Comparison of ENCODE assay signal across 8 cellular contexts in genomic region chr21:42496839-42497202, GRCh38. TPM values are rescaled to one million over a fixed set of nuclear protein-coding genes. Genes with fewer than 3 reads are reported as not detected.
DNase-seq lines count a peak whose midpoint lies in the region; ATAC-seq and TF ChIP-seq lines count a peak whose summit lies in the region.

No MANE protein-coding gene starts in this region.

- 20% methylated on average over 19 of the region's 19 CpGs for WGBS in right cardiac atrium

- peak overlapping the region; percentile 78 for H3K27ac Mint-ChIP-seq in activated CD4-positive, alpha-beta T cell treated with anti-CD3 and anti-CD28 coated beads, Interleukin-2, amount 10 ng/mL, durations not matched to agents 7 days and 5 days
- peak overlapping the region; percentile 44 for H3K27ac Mint-ChIP-seq in activated CD8-positive, alpha-beta T cell treated with anti-CD3 and anti-CD28 coated beads for 36 hours

- H3K4me1 ChIP-seq in right cardiac atrium (ENCODE audit: control insufficient read depth, insufficient read depth, low read length) (no peaks in the 10 kb centered on the region), skeletal muscle tissue (ENCODE audit: control insufficient read depth in 3 of 3, insufficient read depth in 3 of 3, low read length in 3 of 3) (peaks cover 12 to 16% (median 13%) of the 10 kb centered on the region in 3 donors)

- CTCF ChIA-PET in activated CD4-positive, alpha-beta T cell treated with anti-CD3 and anti-CD28 coated beads, Interleukin-2, amount 10 ng/mL, durations not matched to agents 7 days and 5 days (lab: Charles Lee), result interaction anchor here (0.6 to 1.3 kb wide), 4 partner anchors 18 to 1895 kb away, joined by 3 to 4 read pairs (median 4); no protein-coding TSS in a partner anchor
- CTCF ChIA-PET in activated CD8-positive, alpha-beta T cell treated with anti-CD3 and anti-CD28 coated beads for 36 hours (lab: Charles Lee), result interaction anchor here (1.2 to 1.5 kb wide), 2 partner anchors 9 to 30 kb away, joined by 3 to 4 read pairs; no protein-coding TSS in a partner anchor

- POLR2A ChIA-PET in activated CD4-positive, alpha-beta T cell treated with anti-CD3 and anti-CD28 coated beads, Interleukin-2, amount 10 ng/mL, durations not matched to agents 7 days and 5 days (lab: Charles Lee), result no interaction called here
- POLR2A ChIA-PET in activated CD8-positive, alpha-beta T cell treated with anti-CD3 and anti-CD28 coated beads for 36 hours (lab: Charles Lee), result interaction anchor here (0.6 to 1.2 kb wide), 7 partner anchors 9 to 261 kb away, joined by 3 to 5 read pairs (median 3); no protein-coding TSS in a partner anchor

- intact Hi-C loops in activated CD8-positive, alpha-beta T cell treated with anti-CD3 and anti-CD28 coated beads for 36 hours (cut with micrococcal nuclease), result no loop called here
- intact Hi-C loops in right cardiac atrium (cut with DNase I), result no loop called here

- H3K4me3 ChIP-seq in right cardiac atrium (ENCODE audit: low read length), result peak overlapping the region; percentile 57
- peak overlapping the region; percentile 83 to 89 (median 86) for H3K4me3 ChIP-seq in skeletal muscle tissue (ENCODE audit: low read length in 3 of 3)

- H3K27ac ChIP-seq in right cardiac atrium (ENCODE audit: low read length) (peak overlapping the region; percentile 21), skeletal muscle tissue (ENCODE audit: low read depth, low read length) (peak overlapping the region; percentile 87)

- no peak for TF ChIP-seq CTCF in activated CD8-positive, alpha-beta T cell treated with anti-CD3 and anti-CD28 coated beads for 36 hours (IDR thresholded peaks at IDR 0.05)

- H3K36me3 ChIP-seq in skeletal muscle tissue (ENCODE audit: control insufficient read depth in 3 of 3, insufficient read depth in 3 of 3, low read length in 3 of 3), result no peaks in the 10 kb centered on the region

- peak overlapping the region; percentile 84 for H3K4me3 Mint-ChIP-seq in activated CD4-positive, alpha-beta T cell treated with anti-CD3 and anti-CD28 coated beads, Interleukin-2, amount 10 ng/mL, durations not matched to agents 7 days and 5 days
- peak overlapping the region; percentile 80 for H3K4me3 Mint-ChIP-seq in activated CD8-positive, alpha-beta T cell treated with anti-CD3 and anti-CD28 coated beads for 36 hours

- H3K27me3 Mint-ChIP-seq in activated CD4-positive, alpha-beta T cell treated with anti-CD3 and anti-CD28 coated beads, Interleukin-2, amount 10 ng/mL, durations not matched to agents 7 days and 5 days, result peaks cover 6% of the 10 kb centered on the region
- H3K27me3 Mint-ChIP-seq in activated CD8-positive, alpha-beta T cell treated with anti-CD3 and anti-CD28 coated beads for 36 hours, result no peaks in the 10 kb centered on the region

- peak; percentile 12 for DNase-seq in activated CD4-positive, alpha-beta T cell treated with anti-CD3 and anti-CD28 coated beads, Interleukin-2, amount 10 ng/mL, durations not matched to agents 7 days and 5 days
- no peak for DNase-seq in activated CD4-positive, alpha-beta T cell treated with anti-CD3 and anti-CD28 coated beads for 1 hour
- peak; percentile 10 for DNase-seq in activated CD8-positive, alpha-beta T cell treated with anti-CD3 and anti-CD28 coated beads for 36 hours
- DNase-seq in right cardiac atrium (no peak), GF-D8 (lab: John Stamatoyannopoulos, UW) (no peak)

- no peaks in the 10 kb centered on the region for H3K9me3 ChIP-seq in right cardiac atrium (ENCODE audit: control insufficient read depth, low read length)
- no peaks in the 10 kb centered on the region for H3K9me3 ChIP-seq in skeletal muscle tissue (ENCODE audit: control insufficient read depth in 3 of 3, low read length in 3 of 3)

- H3K36me3 Mint-ChIP-seq in activated CD4-positive, alpha-beta T cell treated with anti-CD3 and anti-CD28 coated beads, Interleukin-2, amount 10 ng/mL, durations not matched to agents 7 days and 5 days (ENCODE audit: low read depth), result no peaks in the 10 kb centered on the region
- no peaks in the 10 kb centered on the region for H3K36me3 Mint-ChIP-seq in activated CD8-positive, alpha-beta T cell treated with anti-CD3 and anti-CD28 coated beads for 36 hours (ENCODE audit: low read depth)

- ATAC-seq in activated CD8-positive, alpha-beta T cell treated with anti-CD3 and anti-CD28 coated beads for 36 hours, result no peak
- ATAC-seq in right cardiac atrium (peak; percentile 0 to 1), HG02970 (IDR thresholded peaks at IDR 0.05; ENCODE audit: low FRiP score, unreplicated experiment) (no peak), HG03159 (IDR thresholded peaks at IDR 0.05; ENCODE audit: unreplicated experiment) (no peak)

- H3K9me3 Mint-ChIP-seq in activated CD4-positive, alpha-beta T cell treated with anti-CD3 and anti-CD28 coated beads, Interleukin-2, amount 10 ng/mL, durations not matched to agents 7 days and 5 days, result no peaks in the 10 kb centered on the region
- no peaks in the 10 kb centered on the region for H3K9me3 Mint-ChIP-seq in activated CD8-positive, alpha-beta T cell treated with anti-CD3 and anti-CD28 coated beads for 36 hours

- H3K27me3 ChIP-seq in right cardiac atrium (ENCODE audit: control insufficient read depth, insufficient read depth) (no peaks in the 10 kb centered on the region), skeletal muscle tissue (ENCODE audit: control insufficient read depth in 3 of 3, insufficient read depth in 3 of 3, low read length in 3 of 3) (peaks cover 0 to 2% (median 0%) of the 10 kb centered on the region in 3 donors)

- H3K4me1 Mint-ChIP-seq in activated CD4-positive, alpha-beta T cell treated with anti-CD3 and anti-CD28 coated beads, Interleukin-2, amount 10 ng/mL, durations not matched to agents 7 days and 5 days, result peaks cover 22% of the 10 kb centered on the region
- H3K4me1 Mint-ChIP-seq in activated CD8-positive, alpha-beta T cell treated with anti-CD3 and anti-CD28 coated beads for 36 hours (ENCODE audit: low read depth), result peaks cover 12% of the 10 kb centered on the region

- H3K9ac ChIP-seq in skeletal muscle tissue (ENCODE audit: low read depth in 1 of 3, low read length in 3 of 3), result peak overlapping the region; percentile 90 to 97 (median 92)

RNA-seq across cellular contexts. Expression of gene RSPH1, which starts 0.8 kb away (rescaled TPM):
- total RNA-seq in activated CD4-positive, alpha-beta T cell treated with anti-CD3 and anti-CD28 coated beads, Interleukin-2, amount 10 ng/mL, durations not matched to agents 7 days and 5 days, result not detected
- not detected for total RNA-seq in activated CD8-positive, alpha-beta T cell treated with anti-CD3 and anti-CD28 coated beads for 36 hours
- total RNA-seq in right cardiac atrium (not detected), skeletal muscle tissue (not detected)
- not detected for polyA plus RNA-seq in right cardiac atrium

RNA-seq across cellular contexts. Expression of gene SLC37A1, which starts 16.8 kb away (rescaled TPM):
- 10 to 100 TPM; 19.2 to 20.2 TPM for total RNA-seq in activated CD4-positive, alpha-beta T cell treated with anti-CD3 and anti-CD28 coated beads, Interleukin-2, amount 10 ng/mL, durations not matched to agents 7 days and 5 days
- 10 to 100 TPM; 12.8 to 14.9 TPM for total RNA-seq in activated CD8-positive, alpha-beta T cell treated with anti-CD3 and anti-CD28 coated beads for 36 hours
- total RNA-seq in right cardiac atrium (1 to 10 TPM; 2.7 to 2.9 (median 2.9) TPM), skeletal muscle tissue (2.1 TPM)
- polyA plus RNA-seq in right cardiac atrium, result 1.9 TPM

Comparison
In these comparisons a context has a peak if more than half of its experiments do, and no peak if none do; other contexts are left out.
1. DNase-seq: peak in activated CD4-positive, alpha-beta T cell treated with anti-CD3 and anti-CD28 coated beads, Interleukin-2, amount 10 ng/mL, durations not matched to agents 7 days and 5 days (single experiment) and activated CD8-positive, alpha-beta T cell treated with anti-CD3 and anti-CD28 coated beads for 36 hours (single experiment); none in activated CD4-positive, alpha-beta T cell treated with anti-CD3 and anti-CD28 coated beads for 1 hour (single experiment), right cardiac atrium (0 of 3) and GF-D8 (single experiment).
2. ATAC-seq: peak in right cardiac atrium (2 of 2); none in activated CD8-positive, alpha-beta T cell treated with anti-CD3 and anti-CD28 coated beads for 36 hours (single experiment), HG02970 (single experiment) and HG03159 (single experiment).